Comparison of ENCODE assay signal across 1 cellular context in genomic region chr4:56387023-56388001, GRCh38.
TF ChIP-seq lines count a peak whose summit lies in the region.

A gene with protein sequence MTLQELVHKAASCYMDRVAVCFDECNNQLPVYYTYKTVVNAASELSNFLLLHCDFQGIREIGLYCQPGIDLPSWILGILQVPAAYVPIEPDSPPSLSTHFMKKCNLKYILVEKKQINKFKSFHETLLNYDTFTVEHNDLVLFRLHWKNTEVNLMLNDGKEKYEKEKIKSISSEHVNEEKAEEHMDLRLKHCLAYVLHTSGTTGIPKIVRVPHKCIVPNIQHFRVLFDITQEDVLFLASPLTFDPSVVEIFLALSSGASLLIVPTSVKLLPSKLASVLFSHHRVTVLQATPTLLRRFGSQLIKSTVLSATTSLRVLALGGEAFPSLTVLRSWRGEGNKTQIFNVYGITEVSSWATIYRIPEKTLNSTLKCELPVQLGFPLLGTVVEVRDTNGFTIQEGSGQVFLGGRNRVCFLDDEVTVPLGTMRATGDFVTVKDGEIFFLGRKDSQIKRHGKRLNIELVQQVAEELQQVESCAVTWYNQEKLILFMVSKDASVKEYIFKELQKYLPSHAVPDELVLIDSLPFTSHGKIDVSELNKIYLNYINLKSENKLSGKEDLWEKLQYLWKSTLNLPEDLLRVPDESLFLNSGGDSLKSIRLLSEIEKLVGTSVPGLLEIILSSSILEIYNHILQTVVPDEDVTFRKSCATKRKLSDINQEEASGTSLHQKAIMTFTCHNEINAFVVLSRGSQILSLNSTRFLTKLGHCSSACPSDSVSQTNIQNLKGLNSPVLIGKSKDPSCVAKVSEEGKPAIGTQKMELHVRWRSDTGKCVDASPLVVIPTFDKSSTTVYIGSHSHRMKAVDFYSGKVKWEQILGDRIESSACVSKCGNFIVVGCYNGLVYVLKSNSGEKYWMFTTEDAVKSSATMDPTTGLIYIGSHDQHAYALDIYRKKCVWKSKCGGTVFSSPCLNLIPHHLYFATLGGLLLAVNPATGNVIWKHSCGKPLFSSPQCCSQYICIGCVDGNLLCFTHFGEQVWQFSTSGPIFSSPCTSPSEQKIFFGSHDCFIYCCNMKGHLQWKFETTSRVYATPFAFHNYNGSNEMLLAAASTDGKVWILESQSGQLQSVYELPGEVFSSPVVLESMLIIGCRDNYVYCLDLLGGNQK (minus strand): TSS chr4:56387491. CDS start chr4:56384299, 3,192 bp downstream.

TF ChIP-seq in K562, 482 proteins besides CTCF, POLR2A, EP300 and RAD21 (continued from another document and continues in another):
- TF ChIP-seq HSF4 (CRISPR knock-in tag; IDR thresholded peaks at IDR 0.05; ENCODE audit: borderline replicate concordance) (no peak), TAF7 (tag; IDR thresholded peaks at IDR 0.05) (peak; percentile 94), ADNP (tag; IDR thresholded peaks at IDR 0.05) (no peak), TAL1 (IDR thresholded peaks at IDR 0.05) (no peak), HIVEP1 (CRISPR knock-in tag; IDR thresholded peaks at IDR 0.05) (peak; percentile 28; the same call in 1 of the 2 replicates), SIRT6 (IDR thresholded peaks at IDR 0.05; ENCODE audit: low read depth, low read length) (no peak), PPARD (CRISPR knock-in tag; IDR thresholded peaks at IDR 0.05) (no peak), SETDB1 (IDR thresholded peaks at IDR 0.05; ENCODE audit: low read length) (peak; percentile 58), TRIM28 (IDR thresholded peaks at IDR 0.05) (peak; percentile 82; the same call in 1 of the 2 replicates), ZNF561 (CRISPR knock-in tag; conservative IDR thresholded peaks at IDR 0.05) (no peak), HNRNPK (IDR thresholded peaks at IDR 0.05; ENCODE audit: low read depth, low read length, poor library complexity, severe bottlenecking) (no peak), NFRKB (IDR thresholded peaks at IDR 0.05; ENCODE audit: low read depth) (peak; percentile 79), FOXJ2 (tag; IDR thresholded peaks at IDR 0.05) (peak; percentile 81), SRF (CRISPR knock-in tag; IDR thresholded peaks at IDR 0.05) (no peak), ZNF239 (CRISPR knock-in tag; IDR thresholded peaks at IDR 0.05) (no peak), NFE2L1 (tag; IDR thresholded peaks at IDR 0.05; ENCODE audit: borderline replicate concordance, low read depth) (no peak), KLF1 (tag; IDR thresholded peaks at IDR 0.05) (no peak), ZNF518B (CRISPR knock-in tag; IDR thresholded peaks at IDR 0.05) (no peak), ZNF165 (CRISPR knock-in tag; IDR thresholded peaks at IDR 0.05; ENCODE audit: borderline replicate concordance) (no peak), ARNT (IDR thresholded peaks at IDR 0.05) (no peak), NCOA2 (IDR thresholded peaks at IDR 0.05; ENCODE audit: partially characterized antibody in 2 of 2) (no peak), ZNF124 (CRISPR knock-in tag; IDR thresholded peaks at IDR 0.05) (no peak), MTA2 (IDR thresholded peaks at IDR 0.05; ENCODE audit: low read depth) (no peak), HMGXB4 (CRISPR knock-in tag; IDR thresholded peaks at IDR 0.05) (no peak), L3MBTL2 (IDR thresholded peaks at IDR 0.05) (peak; percentile 85), PKNOX1 (IDR thresholded peaks at IDR 0.05) (peak; percentile 75), MCM7 (IDR thresholded peaks at IDR 0.05) (no peak), HDAC3 (IDR thresholded peaks at IDR 0.05; ENCODE audit: borderline replicate concordance, partially characterized antibody) (peak; percentile 15), ZNF175 (CRISPR knock-in tag; IDR thresholded peaks at IDR 0.05; ENCODE audit: low read depth) (peak; percentile 71; the same call in 1 of the 2 replicates), HNRNPH1 (optimal IDR thresholded peaks at IDR 0.05; ENCODE audit: low read depth, low read length) (no peak), CREBBP (IDR thresholded peaks at IDR 0.05; ENCODE audit: low read depth, low read length) (no peak), SUPT5H (IDR thresholded peaks at IDR 0.05) (peak; percentile 98), HEY1 (CRISPR knock-in tag; IDR thresholded peaks at IDR 0.05; ENCODE audit: borderline replicate concordance) (no peak), ARID2 (IDR thresholded peaks at IDR 0.05) (no peak), NR2F6 (CRISPR knock-in tag; IDR thresholded peaks at IDR 0.05) (0 out of 2 replicates have a peak, but pooled peaks have one; percentile 40), ZNF134 (CRISPR knock-in tag; conservative IDR thresholded peaks at IDR 0.05) (no peak), KAT8 (IDR thresholded peaks at IDR 0.05; ENCODE audit: low read depth) (no peak)
- TF ChIP-seq, protein P1, sequence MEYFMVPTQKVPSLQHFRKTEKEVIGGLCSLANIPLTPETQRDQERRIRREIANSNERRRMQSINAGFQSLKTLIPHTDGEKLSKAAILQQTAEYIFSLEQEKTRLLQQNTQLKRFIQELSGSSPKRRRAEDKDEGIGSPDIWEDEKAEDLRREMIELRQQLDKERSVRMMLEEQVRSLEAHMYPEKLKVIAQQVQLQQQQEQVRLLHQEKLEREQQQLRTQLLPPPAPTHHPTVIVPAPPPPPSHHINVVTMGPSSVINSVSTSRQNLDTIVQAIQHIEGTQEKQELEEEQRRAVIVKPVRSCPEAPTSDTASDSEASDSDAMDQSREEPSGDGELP (CRISPR knock-in tag; IDR thresholded peaks at IDR 0.05; ENCODE audit: borderline replicate concordance), result peak; percentile 88
- TF ChIP-seq, protein P2, sequence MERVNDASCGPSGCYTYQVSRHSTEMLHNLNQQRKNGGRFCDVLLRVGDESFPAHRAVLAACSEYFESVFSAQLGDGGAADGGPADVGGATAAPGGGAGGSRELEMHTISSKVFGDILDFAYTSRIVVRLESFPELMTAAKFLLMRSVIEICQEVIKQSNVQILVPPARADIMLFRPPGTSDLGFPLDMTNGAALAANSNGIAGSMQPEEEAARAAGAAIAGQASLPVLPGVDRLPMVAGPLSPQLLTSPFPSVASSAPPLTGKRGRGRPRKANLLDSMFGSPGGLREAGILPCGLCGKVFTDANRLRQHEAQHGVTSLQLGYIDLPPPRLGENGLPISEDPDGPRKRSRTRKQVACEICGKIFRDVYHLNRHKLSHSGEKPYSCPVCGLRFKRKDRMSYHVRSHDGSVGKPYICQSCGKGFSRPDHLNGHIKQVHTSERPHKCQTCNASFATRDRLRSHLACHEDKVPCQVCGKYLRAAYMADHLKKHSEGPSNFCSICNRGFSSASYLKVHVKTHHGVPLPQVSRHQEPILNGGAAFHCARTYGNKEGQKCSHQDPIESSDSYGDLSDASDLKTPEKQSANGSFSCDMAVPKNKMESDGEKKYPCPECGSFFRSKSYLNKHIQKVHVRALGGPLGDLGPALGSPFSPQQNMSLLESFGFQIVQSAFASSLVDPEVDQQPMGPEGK (CRISPR knock-in tag; IDR thresholded peaks at IDR 0.05; ENCODE audit: borderline replicate concordance), result no peak
- TF ChIP-seq, protein P3, sequence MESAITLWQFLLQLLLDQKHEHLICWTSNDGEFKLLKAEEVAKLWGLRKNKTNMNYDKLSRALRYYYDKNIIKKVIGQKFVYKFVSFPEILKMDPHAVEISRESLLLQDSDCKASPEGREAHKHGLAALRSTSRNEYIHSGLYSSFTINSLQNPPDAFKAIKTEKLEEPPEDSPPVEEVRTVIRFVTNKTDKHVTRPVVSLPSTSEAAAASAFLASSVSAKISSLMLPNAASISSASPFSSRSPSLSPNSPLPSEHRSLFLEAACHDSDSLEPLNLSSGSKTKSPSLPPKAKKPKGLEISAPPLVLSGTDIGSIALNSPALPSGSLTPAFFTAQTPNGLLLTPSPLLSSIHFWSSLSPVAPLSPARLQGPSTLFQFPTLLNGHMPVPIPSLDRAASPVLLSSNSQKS (CRISPR knock-in tag; IDR thresholded peaks at IDR 0.05), result no peak
